Comparison of ENCODE assay signal across 8 cellular contexts in the genomic region with DNA sequence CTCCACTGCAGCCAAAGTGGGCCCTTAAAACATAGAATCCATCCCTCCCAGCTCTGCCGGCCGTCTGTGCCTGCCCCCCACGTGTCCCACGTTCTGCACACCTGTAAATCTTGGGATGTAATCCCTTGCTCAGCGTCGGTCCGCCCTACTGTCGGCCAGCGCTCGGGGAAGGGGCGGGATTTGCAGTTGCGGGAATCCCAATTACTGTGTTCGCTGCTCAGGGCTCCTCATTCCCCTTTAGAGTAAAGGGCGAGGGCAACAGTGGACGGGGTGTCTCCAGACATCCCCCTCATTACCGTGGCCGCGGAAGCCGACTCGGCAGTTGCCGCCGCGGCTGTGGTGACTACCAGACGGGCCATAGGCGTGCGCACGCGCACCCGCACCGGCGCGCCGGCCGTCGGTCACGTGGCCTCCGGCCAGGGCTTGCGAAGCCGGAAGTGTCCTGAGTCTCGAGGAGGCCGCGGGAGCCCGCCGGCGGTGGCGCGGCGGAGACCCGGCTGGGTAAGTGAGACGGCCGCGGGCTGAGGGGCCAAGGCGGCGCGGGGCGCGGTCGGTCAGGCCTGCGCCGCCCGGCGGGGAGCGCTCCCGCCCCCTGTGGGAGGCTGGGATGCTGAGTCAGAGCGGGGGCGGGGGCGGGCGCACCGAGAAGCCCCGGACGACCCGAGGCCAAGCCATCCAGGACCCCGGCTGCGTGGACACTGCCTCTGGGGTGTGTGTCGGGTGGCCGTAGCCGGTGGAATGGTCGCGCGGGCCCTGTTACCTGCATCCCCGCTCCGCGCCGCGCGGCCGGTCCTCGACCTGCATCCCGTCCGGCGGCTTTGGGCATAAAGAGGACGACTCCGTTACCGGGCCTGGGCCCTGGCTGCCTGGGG. TPM values are rescaled to one million over a fixed set of nuclear protein-coding genes. Genes with fewer than 3 reads are reported as not detected.
DNase-seq lines count a peak whose midpoint lies in the region; ATAC-seq, FAIRE-seq and TF ChIP-seq lines count a peak whose summit lies in the region.

A gene (plus strand): TSS at position 434 of the 872 bp plus-strand sequence. CDS start 3,751 bp downstream, outside the sequence.

- peak within 1 kb of the TSS; percentile 75 for H3K4me2 ChIP-seq in HepG2 (ENCODE audit: low read depth, low read length)

- no peak within 1 kb of the TSS for H2AFZ ChIP-seq in HepG2 (ENCODE audit: low read length)

- peak within 1 kb of the TSS; percentile 90 to 98 (median 96) for H3K4me3 ChIP-seq in HepG2 (replicated peaks in 1 of 3; ENCODE audit: insufficient read depth in 1 of 3, low read depth in 2 of 3, low read length in 3 of 3)

- no peaks in the 10 kb centered on the region for H3K27me3 ChIP-seq in HepG2 (ENCODE audit: control insufficient read depth in 1 of 2, insufficient read depth in 2 of 2, low read length in 2 of 2)

- TF ChIP-seq POLR2A in GM18951 (IDR thresholded peaks at IDR 0.05; ENCODE audit: extremely low read depth, insufficient read depth, insufficient read length) (peak; percentile 92), HepG2 (IDR thresholded peaks at IDR 0.05; ENCODE audit: insufficient read depth in 1 of 2, low read depth in 2 of 2, low read length in 2 of 2) (peak in 1 of 2 experiments; percentile 86)

- peak; percentile 90 for ATAC-seq in HG03175 (IDR thresholded peaks at IDR 0.05; ENCODE audit: unreplicated experiment)
- peak; percentile 93 for ATAC-seq in HepG2

- no peaks in the 10 kb centered on the region for H3K9me3 ChIP-seq in HepG2 (ENCODE audit: low read length)

- DNase-seq in AML-193 (lab: John Stamatoyannopoulos, UW) (peak; percentile 70 to 72), NCI-H510A (lab: John Stamatoyannopoulos, UW) (peak; percentile 87), HepG2 (ENCODE audit: low spot score) (peak; percentile 80)
- DNase-seq in activated CD4-positive, alpha-beta T cell treated with anti-CD3 and anti-CD28 coated beads for 48 hours = peak; percentile 71
- peak; percentile 63 for DNase-seq in stimulated activated CD4-positive, alpha-beta T cell treated with anti-CD3 and anti-CD28 coated beads, Interleukin-4, amount 100 ng/mL, for 1 hour

- CTCF ChIA-PET in HepG2 (lab: Yijun Ruan, JAX; ENCODE audit: low intra/inter-chr PET ratio, low total read pairs) = no interaction called here

- H3K27ac ChIP-seq in HepG2 (ENCODE audit: extremely low read length, insufficient read depth, low read length) = peak within 1 kb of the TSS; percentile 85

- H4K20me1 ChIP-seq in HepG2 (ENCODE audit: insufficient read depth, low read length) = peaks cover 5% of the 10 kb centered on the region; the same call in 1 of the 2 replicates

- TF ChIP-seq EP300 in HepG2 (IDR thresholded peaks at IDR 0.05; ENCODE audit: low read depth in 2 of 2, low read length in 2 of 2) (no peak), HepG2 (CRISPR knock-in tag; IDR thresholded peaks at IDR 0.05; ENCODE audit: borderline replicate concordance) (no peak)

- WGBS in HepG2 (ENCODE audit: low lambda C conversion rate) = 0% methylated on average over 14 of the region's 94 CpGs

- H3K36me3 ChIP-seq in HepG2 (replicated peaks in 1 of 2; ENCODE audit: control insufficient read depth in 1 of 2, insufficient read depth in 2 of 2, low read length in 2 of 2) = peaks cover 0 to 18% of the 10 kb centered on the region in 2 experiments; a peak in 2 of 5 replicates

- H3K36me3 Mint-ChIP-seq in dendritic cell treated with granulocyte-macrophage colony-stimulating factor and Interleukin-4, amounts not matched to agents 40 ng/mL and 50 ng/mL, for 4 days (ENCODE audit: low read depth) = peaks cover 39% of the 10 kb centered on the region

- H3K79me2 ChIP-seq in HepG2 (ENCODE audit: insufficient read depth, low read length) = peaks cover 41% of the 10 kb centered on the region

- BruUV-seq in HepG2 (replicated peaks; lab: Mats Ljungman, UMichigan) = no TSS peak

- peaks cover 42% of the 10 kb centered on the region for H3K4me1 ChIP-seq in HepG2 (ENCODE audit: insufficient read depth, low read length)

- POLR2A ChIA-PET in HepG2 (lab: Yijun Ruan, JAX) = interaction anchor here (1.5 kb wide), 1 partner anchor 15 kb away, joined by 3 read pairs; no protein-coding TSS in a partner anchor

- peak within 1 kb of the TSS; percentile 92 for H3K27ac Mint-ChIP-seq in dendritic cell treated with granulocyte-macrophage colony-stimulating factor and Interleukin-4, amounts not matched to agents 40 ng/mL and 50 ng/mL, for 4 days

- no peak for FAIRE-seq in HepG2 (lab: Jason Lieb, UNC)

- H3K9me3 Mint-ChIP-seq in dendritic cell treated with granulocyte-macrophage colony-stimulating factor and Interleukin-4, amounts not matched to agents 40 ng/mL and 50 ng/mL, for 4 days = no peaks in the 10 kb centered on the region

- peak within 1 kb of the TSS; percentile 90 for H3K4me3 Mint-ChIP-seq in dendritic cell treated with granulocyte-macrophage colony-stimulating factor and Interleukin-4, amounts not matched to agents 40 ng/mL and 50 ng/mL, for 4 days

- no peaks in the 10 kb centered on the region for H3K27me3 Mint-ChIP-seq in dendritic cell treated with granulocyte-macrophage colony-stimulating factor and Interleukin-4, amounts not matched to agents 40 ng/mL and 50 ng/mL, for 4 days

- in situ Hi-C loops in GM18951 (cut with MboI; ENCODE audit: low sequenced_read_pairs, unreplicated experiment) = no loop called here
- in situ Hi-C loops in HepG2 (cut with HindIII; ENCODE audit: extremely low pct_ligation_motif_present, low pct_unique_long_range_greater_than_20kb) = no loop called here

- 0 out of 2 replicates have a peak, but pooled peaks have one; percentile 16 for TF ChIP-seq RAD21 in HepG2 (CRISPR knock-in tag; IDR thresholded peaks at IDR 0.05)

- intact Hi-C loops in dendritic cell treated with granulocyte-macrophage colony-stimulating factor and Interleukin-4, amounts not matched to agents 40 ng/mL and 50 ng/mL, for 4 days (cut with micrococcal nuclease) = loop anchor here (5.0 to 10.0 kb wide), 2 partner anchors 45 to 303 kb away; a partner anchor contains a TSS
- intact Hi-C loops in HepG2 (cut with micrococcal nuclease; ENCODE audit: unreplicated experiment) = loop anchor here (5.0 kb wide), 2 partner anchors 45 to 245 kb away; no protein-coding TSS in a partner anchor

- H3K4me1 Mint-ChIP-seq in dendritic cell treated with granulocyte-macrophage colony-stimulating factor and Interleukin-4, amounts not matched to agents 40 ng/mL and 50 ng/mL, for 4 days (ENCODE audit: low read depth) = peaks cover 32% of the 10 kb centered on the region

- TF ChIP-seq CTCF in HepG2 (CRISPR knock-in tag; IDR thresholded peaks at IDR 0.05) = no peak

- H3K9ac ChIP-seq in HepG2 (ENCODE audit: insufficient read depth, low read depth, low read length) = peak within 1 kb of the TSS; percentile 89

TF ChIP-seq in HepG2, 621 proteins besides CTCF, POLR2A, EP300 and RAD21 (continues in another document):
- TF ChIP-seq, protein P1, sequence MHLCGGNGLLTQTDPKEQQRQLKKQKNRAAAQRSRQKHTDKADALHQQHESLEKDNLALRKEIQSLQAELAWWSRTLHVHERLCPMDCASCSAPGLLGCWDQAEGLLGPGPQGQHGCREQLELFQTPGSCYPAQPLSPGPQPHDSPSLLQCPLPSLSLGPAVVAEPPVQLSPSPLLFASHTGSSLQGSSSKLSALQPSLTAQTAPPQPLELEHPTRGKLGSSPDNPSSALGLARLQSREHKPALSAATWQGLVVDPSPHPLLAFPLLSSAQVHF (CRISPR knock-in tag; IDR thresholded peaks at IDR 0.05) = no peak

RNA-seq across cellular contexts. Expression of the gene that starts here (rescaled TPM):
- total RNA-seq in HepG2 (2016; rRNA removed; fragmentation: Illumina TruSeq; extraction: Trizol) = 25.2 and 35.1 TPM in 2 replicates
- 4.1 and 5.1 TPM in 2 replicates for total RNA-seq in HepG2 (2016; cell fraction: cytosol; rRNA removed; fragmentation: Illumina TruSeq; extraction: Trizol; ENCODE audit: low read depth)
- total RNA-seq in HepG2 (2016; cell fraction: insoluble cytoplasmic fraction; rRNA removed; fragmentation: Illumina TruSeq; extraction: Trizol) = 26.1 and 35.7 TPM in 2 replicates
- 9.1 and 10.7 TPM in 2 replicates for total RNA-seq in HepG2 (2016; cell fraction: membrane; rRNA removed; fragmentation: Illumina TruSeq; extraction: Trizol)
- total RNA-seq in HepG2 (2016; cell fraction: nucleus; rRNA removed; fragmentation: Illumina TruSeq; extraction: Trizol) = 27.9 and 29.9 TPM in 2 replicates
- 7.4 and 10.3 TPM in 2 replicates for polyA plus RNA-seq in HepG2 (2011; rRNA removed)
- 2.6 and 4.7 TPM in 2 replicates for polyA plus RNA-seq in HepG2 (2011; cell fraction: cytosol; rRNA removed)
- 5.4 and 7.0 TPM in 2 replicates for polyA plus RNA-seq in HepG2 (2011; cell fraction: nucleus; rRNA removed)
- 11.9 and 14.4 TPM in 2 replicates for polyA plus RNA-seq in HepG2 (2012)
- polyA plus RNA-seq in HepG2 (2016; cell fraction: cytosol; fragmentation: Illumina TruSeq; extraction: Trizol; ENCODE audit: low read depth) = 1.2 and 1.5 TPM in 2 replicates
- polyA plus RNA-seq in HepG2 (2016; cell fraction: insoluble cytoplasmic fraction; fragmentation: Illumina TruSeq; extraction: Trizol; ENCODE audit: low read depth) = 30.1 and 30.9 TPM in 2 replicates
- 3.0 and 3.8 TPM in 2 replicates for polyA plus RNA-seq in HepG2 (2016; cell fraction: membrane; fragmentation: Illumina TruSeq; extraction: Trizol; ENCODE audit: low read depth)
- 36.9 and 38.5 TPM in 2 replicates for polyA plus RNA-seq in HepG2 (2016; cell fraction: nucleus; fragmentation: Illumina TruSeq; extraction: Trizol; ENCODE audit: insufficient read depth, low read depth)
- 2.3 and 5.9 TPM in 2 replicates for polyA minus RNA-seq in HepG2 (2011; rRNA and poly(A)+ RNA removed; ENCODE audit: low replicate concordance)
- polyA minus RNA-seq in HepG2 (2011; cell fraction: cytosol; rRNA and poly(A)+ RNA removed) = 6.1 and 6.8 TPM in 2 replicates
- 33.8 and 36.3 TPM in 2 replicates for polyA minus RNA-seq in HepG2 (2011; cell fraction: nucleus; rRNA and poly(A)+ RNA removed)

Comparison
In these comparisons a context has a peak if more than half of its experiments do, and no peak if none do; other contexts are left out.
1. Peak in every context shown above with its lines: DNase-seq, ATAC-seq, H3K4me3 ChIP-seq and H3K27ac ChIP-seq.